Comparison of ENCODE assay signal across 1 cellular context in the genomic region with DNA sequence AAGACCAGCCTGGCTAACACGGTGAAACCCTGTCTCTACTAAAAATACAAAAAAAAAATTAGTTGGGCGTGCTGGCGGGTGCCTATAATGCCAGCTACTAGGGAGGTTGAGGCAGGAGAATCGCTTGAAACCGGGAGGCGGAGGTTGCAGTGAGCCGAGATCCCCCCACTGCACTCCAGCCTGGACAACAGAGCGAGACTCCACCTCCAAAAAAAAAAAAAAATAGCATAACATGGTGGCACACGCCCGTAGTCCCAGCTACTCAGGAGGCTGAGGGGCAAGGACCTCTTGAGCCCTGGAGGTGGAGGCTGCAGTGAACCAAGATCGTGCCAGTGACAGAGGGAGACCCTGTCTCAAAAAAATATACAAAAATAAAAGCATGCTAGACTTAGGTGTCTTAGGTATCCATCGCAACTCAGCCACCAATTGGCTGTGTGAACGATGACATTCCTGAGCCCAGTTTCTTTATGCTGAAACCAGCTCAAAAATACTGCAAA.
TF ChIP-seq lines count a peak whose summit lies in the region.

No MANE protein-coding gene starts in this region.

TF ChIP-seq in HepG2, 621 proteins besides CTCF, POLR2A, EP300 and RAD21 (continues in another document):
- TF ChIP-seq PAX8 (CRISPR knock-in tag; IDR thresholded peaks at IDR 0.05; ENCODE audit: borderline replicate concordance) (no peak), ZNF850 (CRISPR knock-in tag; conservative IDR thresholded peaks at IDR 0.05) (no peak), AGO2 (optimal IDR thresholded peaks at IDR 0.05; ENCODE audit: low read depth, low read length) (no peak), PRMT3 (CRISPR knock-in tag; IDR thresholded peaks at IDR 0.05; ENCODE audit: borderline replicate concordance, low read depth) (no peak), SMAD3 (CRISPR knock-in tag; IDR thresholded peaks at IDR 0.05) (no peak), ZNF724P (CRISPR knock-in tag; IDR thresholded peaks at IDR 0.05; ENCODE audit: borderline replicate concordance) (no peak), CEBPZ (IDR thresholded peaks at IDR 0.05; ENCODE audit: low read length) (no peak), ZNF644 (CRISPR knock-in tag; IDR thresholded peaks at IDR 0.05; ENCODE audit: low read depth) (no peak), NR2C2 (CRISPR knock-in tag; IDR thresholded peaks at IDR 0.05; ENCODE audit: borderline replicate concordance) (no peak), ZNF563 (CRISPR knock-in tag; IDR thresholded peaks at IDR 0.05) (no peak), ZNF772 (CRISPR knock-in tag; IDR thresholded peaks at IDR 0.05) (0 out of 2 replicates have a peak, but pooled peaks have one; percentile 5), MIER2 (CRISPR knock-in tag; IDR thresholded peaks at IDR 0.05) (no peak), PRPF4 (IDR thresholded peaks at IDR 0.05; ENCODE audit: low read depth, low read length, poor library complexity, severe bottlenecking) (no peak), POLR2G (IDR thresholded peaks at IDR 0.05; ENCODE audit: low read depth, low read length) (no peak), TOPORS (CRISPR knock-in tag; IDR thresholded peaks at IDR 0.05) (no peak), ETV6 (CRISPR knock-in tag; conservative IDR thresholded peaks at IDR 0.05) (no peak), AFF4 (CRISPR knock-in tag; IDR thresholded peaks at IDR 0.05) (no peak), ZUFSP (CRISPR knock-in tag; IDR thresholded peaks at IDR 0.05; ENCODE audit: borderline replicate concordance) (no peak), CBX2 (IDR thresholded peaks at IDR 0.05; ENCODE audit: low read depth, low read length) (no peak), CBX2 (CRISPR knock-in tag; IDR thresholded peaks at IDR 0.05; ENCODE audit: low read depth) (no peak), NR2F6 (IDR thresholded peaks at IDR 0.05) (no peak), NR2F6 (CRISPR knock-in tag; IDR thresholded peaks at IDR 0.05) (no peak), THYN1 (CRISPR knock-in tag; IDR thresholded peaks at IDR 0.05; ENCODE audit: borderline replicate concordance, low read depth) (no peak), ZMYM3 (CRISPR knock-in tag; IDR thresholded peaks at IDR 0.05) (peak; percentile 59; the same call in 1 of the 2 replicates), NR2F2 (IDR thresholded peaks at IDR 0.05; ENCODE audit: borderline replicate concordance, low read depth) (no peak), STAG1 (CRISPR knock-in tag; IDR thresholded peaks at IDR 0.05) (no peak), ZNF770 (CRISPR knock-in tag; IDR thresholded peaks at IDR 0.05) (peak; percentile 81), HOXD1 (CRISPR knock-in tag; IDR thresholded peaks at IDR 0.05) (no peak), MXD4 (CRISPR knock-in tag; IDR thresholded peaks at IDR 0.05) (no peak), ZNF570 (CRISPR knock-in tag; IDR thresholded peaks at IDR 0.05; ENCODE audit: borderline replicate concordance) (no peak), ZFP82 (CRISPR knock-in tag; IDR thresholded peaks at IDR 0.05; ENCODE audit: borderline replicate concordance) (no peak), ZNF484 (CRISPR knock-in tag; IDR thresholded peaks at IDR 0.05; ENCODE audit: borderline replicate concordance, low read depth) (no peak), ZBTB42 (CRISPR knock-in tag; IDR thresholded peaks at IDR 0.05) (no peak), SALL2 (CRISPR knock-in tag; IDR thresholded peaks at IDR 0.05) (no peak), KAT2B (IDR thresholded peaks at IDR 0.05; ENCODE audit: borderline replicate concordance, low read depth, low read length) (no peak), ZNF121 (CRISPR knock-in tag; IDR thresholded peaks at IDR 0.05) (peak; percentile 96), ZSCAN20 (CRISPR knock-in tag; IDR thresholded peaks at IDR 0.05; ENCODE audit: borderline replicate concordance) (no peak), ZNF605 (CRISPR knock-in tag; IDR thresholded peaks at IDR 0.05) (0 out of 2 replicates have a peak, but pooled peaks have one; percentile 50), ZFP36 (IDR thresholded peaks at IDR 0.05; ENCODE audit: borderline replicate concordance, low read depth, low read length, partially characterized antibody) (no peak), ZNF335 (CRISPR knock-in tag; IDR thresholded peaks at IDR 0.05) (no peak), ZNF564 (CRISPR knock-in tag; IDR thresholded peaks at IDR 0.05) (no peak), RFXANK (CRISPR knock-in tag; IDR thresholded peaks at IDR 0.05) (no peak), KMT2A (CRISPR knock-in tag; IDR thresholded peaks at IDR 0.05) (no peak)
- TF ChIP-seq, protein P1, sequence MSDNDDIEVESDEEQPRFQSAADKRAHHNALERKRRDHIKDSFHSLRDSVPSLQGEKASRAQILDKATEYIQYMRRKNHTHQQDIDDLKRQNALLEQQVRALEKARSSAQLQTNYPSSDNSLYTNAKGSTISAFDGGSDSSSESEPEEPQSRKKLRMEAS (IDR thresholded peaks at IDR 0.05): no peak
- TF ChIP-seq, protein P2, sequence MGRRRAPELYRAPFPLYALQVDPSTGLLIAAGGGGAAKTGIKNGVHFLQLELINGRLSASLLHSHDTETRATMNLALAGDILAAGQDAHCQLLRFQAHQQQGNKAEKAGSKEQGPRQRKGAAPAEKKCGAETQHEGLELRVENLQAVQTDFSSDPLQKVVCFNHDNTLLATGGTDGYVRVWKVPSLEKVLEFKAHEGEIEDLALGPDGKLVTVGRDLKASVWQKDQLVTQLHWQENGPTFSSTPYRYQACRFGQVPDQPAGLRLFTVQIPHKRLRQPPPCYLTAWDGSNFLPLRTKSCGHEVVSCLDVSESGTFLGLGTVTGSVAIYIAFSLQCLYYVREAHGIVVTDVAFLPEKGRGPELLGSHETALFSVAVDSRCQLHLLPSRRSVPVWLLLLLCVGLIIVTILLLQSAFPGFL (CRISPR knock-in tag; IDR thresholded peaks at IDR 0.05): no peak
- TF ChIP-seq, protein P3, sequence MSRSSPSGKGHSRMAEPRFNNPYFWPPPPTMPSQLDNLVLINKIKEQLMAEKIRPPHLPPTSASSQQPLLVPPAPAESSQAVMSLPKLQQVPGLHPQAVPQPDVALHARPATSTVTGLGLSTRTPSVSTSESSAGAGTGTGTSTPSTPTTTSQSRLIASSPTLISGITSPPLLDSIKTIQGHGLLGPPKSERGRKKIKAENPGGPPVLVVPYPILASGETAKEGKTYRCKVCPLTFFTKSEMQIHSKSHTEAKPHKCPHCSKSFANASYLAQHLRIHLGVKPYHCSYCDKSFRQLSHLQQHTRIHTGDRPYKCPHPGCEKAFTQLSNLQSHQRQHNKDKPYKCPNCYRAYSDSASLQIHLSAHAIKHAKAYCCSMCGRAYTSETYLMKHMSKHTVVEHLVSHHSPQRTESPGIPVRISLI (CRISPR knock-in tag; IDR thresholded peaks at IDR 0.05; ENCODE audit: borderline replicate concordance): peak; percentile 83; the same call in 1 of the 2 replicates
- TF ChIP-seq, protein P4, sequence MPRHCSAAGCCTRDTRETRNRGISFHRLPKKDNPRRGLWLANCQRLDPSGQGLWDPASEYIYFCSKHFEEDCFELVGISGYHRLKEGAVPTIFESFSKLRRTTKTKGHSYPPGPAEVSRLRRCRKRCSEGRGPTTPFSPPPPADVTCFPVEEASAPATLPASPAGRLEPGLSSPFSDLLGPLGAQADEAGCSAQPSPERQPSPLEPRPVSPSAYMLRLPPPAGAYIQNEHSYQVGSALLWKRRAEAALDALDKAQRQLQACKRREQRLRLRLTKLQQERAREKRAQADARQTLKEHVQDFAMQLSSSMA (CRISPR knock-in tag; IDR thresholded peaks at IDR 0.05): no peak
- TF ChIP-seq, protein P5, sequence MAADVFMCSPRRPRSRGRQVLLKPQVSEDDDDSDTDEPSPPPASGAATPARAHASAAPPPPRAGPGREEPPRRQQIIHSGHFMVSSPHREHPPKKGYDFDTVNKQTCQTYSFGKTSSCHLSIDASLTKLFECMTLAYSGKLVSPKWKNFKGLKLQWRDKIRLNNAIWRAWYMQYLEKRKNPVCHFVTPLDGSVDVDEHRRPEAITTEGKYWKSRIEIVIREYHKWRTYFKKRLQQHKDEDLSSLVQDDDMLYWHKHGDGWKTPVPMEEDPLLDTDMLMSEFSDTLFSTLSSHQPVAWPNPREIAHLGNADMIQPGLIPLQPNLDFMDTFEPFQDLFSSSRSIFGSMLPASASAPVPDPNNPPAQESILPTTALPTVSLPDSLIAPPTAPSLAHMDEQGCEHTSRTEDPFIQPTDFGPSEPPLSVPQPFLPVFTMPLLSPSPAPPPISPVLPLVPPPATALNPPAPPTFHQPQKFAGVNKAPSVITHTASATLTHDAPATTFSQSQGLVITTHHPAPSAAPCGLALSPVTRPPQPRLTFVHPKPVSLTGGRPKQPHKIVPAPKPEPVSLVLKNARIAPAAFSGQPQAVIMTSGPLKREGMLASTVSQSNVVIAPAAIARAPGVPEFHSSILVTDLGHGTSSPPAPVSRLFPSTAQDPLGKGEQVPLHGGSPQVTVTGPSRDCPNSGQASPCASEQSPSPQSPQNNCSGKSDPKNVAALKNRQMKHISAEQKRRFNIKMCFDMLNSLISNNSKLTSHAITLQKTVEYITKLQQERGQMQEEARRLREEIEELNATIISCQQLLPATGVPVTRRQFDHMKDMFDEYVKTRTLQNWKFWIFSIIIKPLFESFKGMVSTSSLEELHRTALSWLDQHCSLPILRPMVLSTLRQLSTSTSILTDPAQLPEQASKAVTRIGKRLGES (CRISPR knock-in tag; IDR thresholded peaks at IDR 0.05; ENCODE audit: borderline replicate concordance): no peak
